14 cellular contexts compared by ENCODE assay signal in the genomic region with DNA sequence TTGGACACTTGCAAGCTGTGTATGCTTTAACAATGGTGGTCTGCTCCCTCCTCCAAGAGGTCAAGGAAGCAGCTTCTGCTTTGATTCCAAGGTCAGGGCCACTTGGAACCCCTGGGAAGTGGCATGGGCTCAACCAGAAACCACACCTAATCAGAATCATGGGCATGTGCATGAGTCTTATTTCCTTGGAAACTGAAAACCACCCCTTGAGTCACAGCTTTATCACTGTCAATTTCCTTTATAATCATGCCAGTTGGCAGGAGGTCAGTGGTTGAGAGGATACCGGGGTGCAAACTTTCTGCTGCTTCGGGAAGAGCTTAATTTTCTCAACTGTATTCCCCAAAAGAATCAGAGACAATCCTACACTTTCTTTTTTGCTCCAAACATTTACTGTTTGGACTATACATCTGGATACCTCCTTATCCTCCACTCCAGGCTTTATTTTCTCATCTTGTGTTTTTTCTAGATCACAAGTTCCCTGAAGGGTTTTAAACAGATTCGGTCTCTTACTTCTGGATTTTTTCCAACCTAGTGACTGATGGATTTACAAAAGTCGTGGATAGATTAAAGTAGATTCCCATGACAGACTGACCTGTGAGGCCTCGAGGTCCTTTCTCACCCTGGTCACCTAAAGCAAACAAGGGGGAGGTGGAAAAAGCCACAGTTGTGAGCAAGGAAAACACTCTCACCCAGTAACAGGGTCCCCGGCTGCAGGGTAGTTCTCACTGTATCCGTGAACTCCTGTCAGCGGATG. TPM values are rescaled to one million over a fixed set of nuclear protein-coding genes. Genes with fewer than 3 reads are reported as not detected.
DNase-seq lines count a peak whose midpoint lies in the region; ATAC-seq and TF ChIP-seq lines count a peak whose summit lies in the region.
"Had no signal": no experiment of that assay in that cellular context is flagged by ENCODE, and none has a peak within 500 bp of the region (broad histone marks: within the 10 kb centered on the region; RNA-seq: fewer than 3 reads in every experiment).

No MANE protein-coding gene starts in this region.

- H3K4me3 Mint-ChIP-seq in stimulated activated effector memory CD8-positive, alpha-beta T cell treated with anti-CD3 and anti-CD28 coated beads, Interleukin-12 subunit alpha, Interleukin-12 subunit beta, amount 100 ng/mL, for 72 hours = no peak overlapping the region
- H3K4me3 Mint-ChIP-seq: activated naive CD4-positive, alpha-beta T cell treated with anti-CD3 and anti-CD28 coated beads, Interleukin-2, amount 50 U/mL, for 24 hours had no signal

- no peaks in the 10 kb centered on the region for H3K36me3 Mint-ChIP-seq in stimulated activated effector memory CD8-positive, alpha-beta T cell treated with anti-CD3 and anti-CD28 coated beads, Interleukin-12 subunit alpha, Interleukin-12 subunit beta, amount 100 ng/mL, for 72 hours
- H3K36me3 Mint-ChIP-seq: activated naive CD4-positive, alpha-beta T cell treated with anti-CD3 and anti-CD28 coated beads, Interleukin-2, amount 50 U/mL, for 24 hours had no signal

- H3K36me3 ChIP-seq in left lung = no peaks in the 10 kb centered on the region

- intact Hi-C loops in left lung (cut with DNase I) = loop anchor here in 1 of 2 donors (10.0 kb wide), 2 partner anchors 75 to 165 kb away; partner anchors contain the start of gene SFR1

- H3K4me3 ChIP-seq in cardiac fibroblast (replicated peaks in 1 of 2; ENCODE audit: low read depth in 2 of 2, low read length in 2 of 2) = no peak overlapping the region
- H3K4me3 ChIP-seq in left lung = no peak overlapping the region

- no peaks in the 10 kb centered on the region for H3K9me3 Mint-ChIP-seq in stimulated activated effector memory CD8-positive, alpha-beta T cell treated with anti-CD3 and anti-CD28 coated beads, Interleukin-12 subunit alpha, Interleukin-12 subunit beta, amount 100 ng/mL, for 72 hours
- H3K9me3 Mint-ChIP-seq: activated naive CD4-positive, alpha-beta T cell treated with anti-CD3 and anti-CD28 coated beads, Interleukin-2, amount 50 U/mL, for 24 hours had no signal

- H3K27ac ChIP-seq in left lung = peak overlapping the region in 1 of 2 donors; percentile 18
- H3K27ac ChIP-seq: parathyroid adenoma had no signal

- H3K4me1 ChIP-seq in left lung = peaks cover 9 to 11% of the 10 kb centered on the region in 2 donors

- no peaks in the 10 kb centered on the region for H3K9me3 ChIP-seq in left lung

- no peaks in the 10 kb centered on the region for H3K4me1 Mint-ChIP-seq in stimulated activated effector memory CD8-positive, alpha-beta T cell treated with anti-CD3 and anti-CD28 coated beads, Interleukin-12 subunit alpha, Interleukin-12 subunit beta, amount 100 ng/mL, for 72 hours
- H3K4me1 Mint-ChIP-seq: activated naive CD4-positive, alpha-beta T cell treated with anti-CD3 and anti-CD28 coated beads, Interleukin-2, amount 50 U/mL, for 24 hours had no signal

- ATAC-seq in left lung = peak; percentile 20
- ATAC-seq in stimulated activated effector memory CD8-positive, alpha-beta T cell treated with anti-CD3 and anti-CD28 coated beads, Interleukin-12 subunit alpha, Interleukin-12 subunit beta, amount 100 ng/mL, for 72 hours = no peak
- ATAC-seq in HG02759 (IDR thresholded peaks at IDR 0.05; ENCODE audit: unreplicated experiment) = no peak

- H3K27me3 ChIP-seq in left lung = no peaks in the 10 kb centered on the region

- no peak overlapping the region for H3K27ac Mint-ChIP-seq in stimulated activated effector memory CD8-positive, alpha-beta T cell treated with anti-CD3 and anti-CD28 coated beads, Interleukin-12 subunit alpha, Interleukin-12 subunit beta, amount 100 ng/mL, for 72 hours
- H3K27ac Mint-ChIP-seq: activated naive CD4-positive, alpha-beta T cell treated with anti-CD3 and anti-CD28 coated beads, Interleukin-2, amount 50 U/mL, for 24 hours had no signal

- no peak for TF ChIP-seq CTCF in cardiac fibroblast (IDR thresholded peaks at IDR 0.05; ENCODE audit: low read depth, low read length)
- no peak for TF ChIP-seq CTCF in left lung (IDR thresholded peaks at IDR 0.05)

- DNase-seq in AG08396 (ENCODE audit: low spot score) (peak; percentile 62), M059J (ENCODE audit: low read depth) (peak; percentile 95), cardiac fibroblast (ENCODE audit: low read depth in 2 of 2) (peak; percentile 66 to 79), left lung (no peak), midbrain (lab: John Stamatoyannopoulos, UW) (no peak)
- DNase-seq in stimulated activated CD4-positive, alpha-beta T cell treated with anti-CD3 and anti-CD28 coated beads, Interleukin-4, amount 100 ng/mL, for 24 hours = no peak
- DNase-seq in stimulated activated effector memory CD8-positive, alpha-beta T cell treated with anti-CD3 and anti-CD28 coated beads, Interleukin-12 subunit alpha, Interleukin-12 subunit beta, amount 100 ng/mL, for 72 hours (ENCODE audit: low spot score in 2 of 2) = no peak
- DNase-seq: activated CD4-positive, alpha-beta T cell treated with anti-CD3 and anti-CD28 coated beads, Interleukin-2, amount 50 U/mL, for 1 hour; C1 segment of cervical spinal cord; NCI-H774; stimulated activated CD4-positive, alpha-beta T cell treated with anti-CD3 and anti-CD28 coated beads, Interleukin-4, amount 100 ng/mL, for 1 hour had no signal

RNA-seq across cellular contexts. Expression of gene COL17A1, which starts 36.0 kb away (rescaled TPM):
- total RNA-seq in M059J (2014; rRNA removed; shearing (Covaris generic)) = 2.9 and 3.2 TPM in 2 replicates
- total RNA-seq in left lung = 10 to 100 TPM in 1 of 2 donors, 1 to 10 TPM in 1; 2.1 to 43.4 TPM

Comparison
In these comparisons a context has a peak if more than half of its experiments do, and no peak if none do; other contexts are left out.
1. DNase-seq: peak in AG08396 (single experiment), M059J (single experiment) and cardiac fibroblast (2 of 2); none in left lung (0 of 2), midbrain (single experiment), stimulated activated CD4-positive, alpha-beta T cell treated with anti-CD3 and anti-CD28 coated beads, Interleukin-4, amount 100 ng/mL, for 24 hours (single experiment) and stimulated activated effector memory CD8-positive, alpha-beta T cell treated with anti-CD3 and anti-CD28 coated beads, Interleukin-12 subunit alpha, Interleukin-12 subunit beta, amount 100 ng/mL, for 72 hours (0 of 2).